In the genomic region with DNA sequence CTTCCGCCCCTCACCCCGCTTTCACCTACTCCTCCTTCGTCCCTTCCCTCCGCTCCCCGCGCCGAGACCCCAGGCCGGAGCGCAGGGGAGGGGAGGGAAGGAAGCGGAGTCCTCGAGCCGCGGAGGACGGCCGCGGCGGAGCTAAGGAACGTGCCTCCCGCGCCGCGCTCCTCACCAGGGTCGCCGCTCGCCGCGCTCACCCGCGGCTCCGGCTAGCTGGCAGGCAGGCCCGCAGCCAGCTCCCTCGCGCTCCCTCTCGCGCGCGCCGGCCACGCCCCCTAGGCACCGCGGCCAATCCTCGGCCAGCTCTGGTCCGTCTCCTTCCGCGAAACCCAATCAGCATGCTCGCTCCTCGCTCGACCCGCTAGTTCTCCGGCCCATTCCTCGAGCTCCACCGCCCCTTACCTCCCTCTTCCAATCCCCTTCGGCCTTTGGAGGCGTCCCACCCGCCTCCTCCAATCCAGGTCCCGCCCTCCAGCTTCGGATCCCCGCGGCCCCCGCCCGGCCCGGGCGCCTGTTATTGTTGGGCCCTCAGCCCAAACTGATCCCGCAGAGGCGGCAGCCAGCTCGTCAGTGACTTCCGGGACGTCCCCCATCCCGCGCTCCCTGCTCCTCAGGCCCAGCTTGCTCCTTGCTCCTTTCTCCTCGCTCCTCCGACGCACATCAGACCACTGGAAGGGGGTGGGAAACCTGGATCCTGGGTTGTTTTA, we compare ENCODE assay signal across 8 cellular contexts. TPM values are rescaled to one million over a fixed set of nuclear protein-coding genes. Genes with fewer than 3 reads are reported as not detected.
A peak's percentile ranks its signal among the peaks of the same experiment; 100 is the strongest.
DNase-seq lines count a peak whose midpoint lies in the region; ATAC-seq, FAIRE-seq and TF ChIP-seq lines count a peak whose summit lies in the region.

A gene with protein sequence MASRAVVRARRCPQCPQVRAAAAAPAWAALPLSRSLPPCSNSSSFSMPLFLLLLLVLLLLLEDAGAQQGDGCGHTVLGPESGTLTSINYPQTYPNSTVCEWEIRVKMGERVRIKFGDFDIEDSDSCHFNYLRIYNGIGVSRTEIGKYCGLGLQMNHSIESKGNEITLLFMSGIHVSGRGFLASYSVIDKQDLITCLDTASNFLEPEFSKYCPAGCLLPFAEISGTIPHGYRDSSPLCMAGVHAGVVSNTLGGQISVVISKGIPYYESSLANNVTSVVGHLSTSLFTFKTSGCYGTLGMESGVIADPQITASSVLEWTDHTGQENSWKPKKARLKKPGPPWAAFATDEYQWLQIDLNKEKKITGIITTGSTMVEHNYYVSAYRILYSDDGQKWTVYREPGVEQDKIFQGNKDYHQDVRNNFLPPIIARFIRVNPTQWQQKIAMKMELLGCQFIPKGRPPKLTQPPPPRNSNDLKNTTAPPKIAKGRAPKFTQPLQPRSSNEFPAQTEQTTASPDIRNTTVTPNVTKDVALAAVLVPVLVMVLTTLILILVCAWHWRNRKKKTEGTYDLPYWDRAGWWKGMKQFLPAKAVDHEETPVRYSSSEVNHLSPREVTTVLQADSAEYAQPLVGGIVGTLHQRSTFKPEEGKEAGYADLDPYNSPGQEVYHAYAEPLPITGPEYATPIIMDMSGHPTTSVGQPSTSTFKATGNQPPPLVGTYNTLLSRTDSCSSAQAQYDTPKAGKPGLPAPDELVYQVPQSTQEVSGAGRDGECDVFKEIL (minus strand): TSS at position 231 of the 710 bp plus-strand sequence. CDS start 369 bp downstream, outside the sequence.

- H3K4me3 ChIP-seq in left ventricle myocardium inferior (peak within 1 kb of the TSS; percentile 98), upper lobe of left lung (peak within 1 kb of the TSS; percentile 79 to 99 (median 94))

- H3K27ac ChIP-seq in left ventricle myocardium inferior (replicated peaks) (peak within 1 kb of the TSS; percentile 97), upper lobe of left lung (peak within 1 kb of the TSS; percentile 85 to 94 (median 88))

- TF ChIP-seq CTCF in left ventricle myocardium inferior (IDR thresholded peaks at IDR 0.05; ENCODE audit: borderline replicate concordance): no peak
- TF ChIP-seq CTCF in upper lobe of left lung (IDR thresholded peaks at IDR 0.05): peak in 2 of 6 experiments; percentile 9 to 13

- H3K4me1 ChIP-seq in left ventricle myocardium inferior: peaks cover 58% of the 10 kb centered on the region
- H3K4me1 ChIP-seq in upper lobe of left lung: peaks cover 7 to 27% (median 13%) of the 10 kb centered on the region in 4 donors

- TF ChIP-seq POLR2A in GM12892 (IDR thresholded peaks at IDR 0.05; ENCODE audit: low read depth, low read length) (peak; percentile 91), upper lobe of left lung (IDR thresholded peaks at IDR 0.05) (peak in 3 of 4 donors; percentile 84 to 95 (median 90))

- peak; percentile 100 for FAIRE-seq in GM12892 (lab: Jason Lieb, UNC)

- intact Hi-C loops in left ventricle myocardium inferior (cut with micrococcal nuclease) (no loop called here), posterior vena cava (cut with DNase I) (no loop called here)

- peak; percentile 97 for DNase-seq in GM12892 (ENCODE audit: insufficient read length)
- DNase-seq in NCI-H1436 (lab: John Stamatoyannopoulos, UW): peak; percentile 100
- DNase-seq in T-helper 2 cell: peak; percentile 67 to 99 (median 80)
- DNase-seq in anterior cingulate cortex (lab: John Stamatoyannopoulos, UW): peak; percentile 88 to 99 (median 98)
- peak; percentile 98 for DNase-seq in left ventricle myocardium inferior
- peak; percentile 99 for DNase-seq in posterior vena cava (ENCODE audit: low spot score)
- peak; percentile 98 to 99 for DNase-seq in upper lobe of left lung

- H3K9me3 ChIP-seq in left ventricle myocardium inferior (replicated peaks) (no peaks in the 10 kb centered on the region), upper lobe of left lung (no peaks in the 10 kb centered on the region)

- H3K36me3 ChIP-seq in left ventricle myocardium inferior: no peaks in the 10 kb centered on the region
- no peaks in the 10 kb centered on the region for H3K36me3 ChIP-seq in upper lobe of left lung

- 1% methylated on average over 40 to 55 of the region's 73 CpGs for WGBS in upper lobe of left lung, 2 donors

- H3K27me3 ChIP-seq in left ventricle myocardium inferior (ENCODE audit: low read depth): no peaks in the 10 kb centered on the region
- no peaks in the 10 kb centered on the region for H3K27me3 ChIP-seq in upper lobe of left lung

- peak in 1 of 4 donors; percentile 16 for TF ChIP-seq EP300 in upper lobe of left lung (IDR thresholded peaks at IDR 0.05)

- ATAC-seq in HG02840 (IDR thresholded peaks at IDR 0.05; ENCODE audit: low FRiP score, unreplicated experiment) (peak; percentile 100), upper lobe of left lung (ENCODE audit: low FRiP score in 2 of 2) (peak; percentile 98 to 100)

RNA-seq across cellular contexts. Expression of the gene that starts here (rescaled TPM):
- polyA plus RNA-seq in GM12892 (2012; ENCODE audit: missing spikeins): 6.5 TPM
- total RNA-seq in left ventricle myocardium inferior: 33.7 TPM
- total RNA-seq in posterior vena cava: 10 to 100 TPM; 27.9 to 28.8 TPM
- total RNA-seq in upper lobe of left lung: 10 to 100 TPM; 20.4 to 42.8 (median 27.8) TPM

Comparison
In these comparisons a context has a peak if more than half of its experiments do, and no peak if none do; other contexts are left out.
1. Peak in every context shown above with its lines: DNase-seq, ATAC-seq, H3K4me3 ChIP-seq and H3K27ac ChIP-seq.